ENCODE assay signal across 13 cellular contexts in genomic region chr17:37492167-37492566, GRCh38. TPM values are rescaled to one million over a fixed set of nuclear protein-coding genes. Genes with fewer than 3 reads are reported as not detected.
DNase-seq lines count a peak whose midpoint lies in the region; ATAC-seq, FAIRE-seq and TF ChIP-seq lines count a peak whose summit lies in the region.
"Had no signal": no experiment of that assay in that cellular context is flagged by ENCODE, and none has a peak within 500 bp of the region (broad histone marks: within the 10 kb centered on the region; RNA-seq: fewer than 3 reads in every experiment).

No MANE protein-coding gene starts in this region.

- POLR2A ChIA-PET in HEK293T (lab: Yijun Ruan, JAX), result interaction anchor here (0.8 kb wide), 1 partner anchor 85 kb away, joined by 3 read pairs; no protein-coding TSS in a partner anchor

- no peaks in the 10 kb centered on the region for H3K36me3 ChIP-seq in astrocyte (ENCODE audit: insufficient read depth, low read length)
- no peaks in the 10 kb centered on the region for H3K36me3 ChIP-seq in right lobe of liver
- no peaks in the 10 kb centered on the region for H3K36me3 ChIP-seq in vagina
- H3K36me3 ChIP-seq: stomach had no signal

- H3K9me3 ChIP-seq in astrocyte (ENCODE audit: insufficient read depth, low read depth, low read length) (no peaks in the 10 kb centered on the region), right lobe of liver (no peaks in the 10 kb centered on the region), vagina (no peaks in the 10 kb centered on the region)
- H3K9me3 ChIP-seq: stomach had no signal

- H3K27ac ChIP-seq in astrocyte (ENCODE audit: low read depth, low read length) (peak overlapping the region; percentile 96), right lobe of liver (peak overlapping the region in 2 of 3 donors; percentile 8 to 45), vagina (peak overlapping the region; percentile 93)

- H3K9ac ChIP-seq in astrocyte (ENCODE audit: low read length), result peak overlapping the region; percentile 93

- H3K79me2 ChIP-seq in astrocyte (ENCODE audit: insufficient read depth, low read length), result peaks cover 62% of the 10 kb centered on the region

- no peaks in the 10 kb centered on the region for H3K36me3 Mint-ChIP-seq in stimulated activated naive CD8-positive, alpha-beta T cell treated with anti-CD3 and anti-CD28 coated beads, Interleukin-15, Interleukin-2, amounts not matched to agents 100 ng/mL and 50 ng/mL, for 24 hours (ENCODE audit: low read depth)
- peaks cover 2% of the 10 kb centered on the region for H3K36me3 Mint-ChIP-seq in astrocyte (ENCODE audit: low read depth, unreplicated experiment)
- H3K36me3 Mint-ChIP-seq: memory B cell had no signal

- H2AFZ ChIP-seq in astrocyte (ENCODE audit: low read depth, low read length), result no peak overlapping the region

- H4K20me1 ChIP-seq in astrocyte (ENCODE audit: insufficient read depth, low read length), result peaks cover 26% of the 10 kb centered on the region

- H3K4me1 ChIP-seq in astrocyte (ENCODE audit: insufficient read depth, low read length) (peaks cover 44% of the 10 kb centered on the region), right lobe of liver (peaks cover 0 to 43% (median 10%) of the 10 kb centered on the region in 4 donors), vagina (peaks cover 45% of the 10 kb centered on the region)

- peak overlapping the region; percentile 94 for H3K4me2 ChIP-seq in astrocyte (ENCODE audit: low read length)

- WGBS in right lobe of liver (ENCODE audit: insufficient coverage, low coverage, low lambda C conversion rate, missing lambda C conversion rate), result 15% methylated on average over 4 of the region's 4 CpGs

- peak overlapping the region; percentile 66 for H3K4me3 ChIP-seq in astrocyte (ENCODE audit: insufficient read depth, low read depth, low read length)
- no peak overlapping the region for H3K4me3 ChIP-seq in right lobe of liver
- H3K4me3 ChIP-seq in vagina, result no peak overlapping the region

- peak overlapping the region; percentile 98 for H3K4me3 Mint-ChIP-seq in stimulated activated naive CD8-positive, alpha-beta T cell treated with anti-CD3 and anti-CD28 coated beads, Interleukin-15, Interleukin-2, amounts not matched to agents 100 ng/mL and 50 ng/mL, for 24 hours
- H3K4me3 Mint-ChIP-seq in astrocyte (ENCODE audit: unreplicated experiment), result peak overlapping the region; percentile 96
- H3K4me3 Mint-ChIP-seq: activated CD4-positive, alpha-beta memory T cell treated with anti-CD3 and anti-CD28 coated beads, Interleukin-2, amount 10 ng/mL, durations not matched to agents 7 days and 5 days; memory B cell had no signal

- H3K27ac Mint-ChIP-seq in stimulated activated naive CD8-positive, alpha-beta T cell treated with anti-CD3 and anti-CD28 coated beads, Interleukin-15, Interleukin-2, amounts not matched to agents 100 ng/mL and 50 ng/mL, for 24 hours, result no peak overlapping the region
- H3K27ac Mint-ChIP-seq in astrocyte (ENCODE audit: unreplicated experiment), result peak overlapping the region; percentile 99
- H3K27ac Mint-ChIP-seq: activated CD4-positive, alpha-beta memory T cell treated with anti-CD3 and anti-CD28 coated beads, Interleukin-2, amount 10 ng/mL, durations not matched to agents 7 days and 5 days; memory B cell had no signal

- intact Hi-C loops in right lobe of liver (cut with DNase I) (no loop called here), vagina (cut with DNase I) (no loop called here)

- TF ChIP-seq CTCF in astrocyte (IDR thresholded peaks at IDR 0.05; ENCODE audit: insufficient read depth, low read depth, low read length), result no peak
- TF ChIP-seq CTCF in right lobe of liver (IDR thresholded peaks at IDR 0.05), result no peak
- TF ChIP-seq CTCF in vagina (IDR thresholded peaks at IDR 0.05), result no peak

- ATAC-seq in stimulated activated naive CD8-positive, alpha-beta T cell treated with anti-CD3 and anti-CD28 coated beads, Interleukin-15, Interleukin-2, amounts not matched to agents 100 U/mL and 50 U/mL, for 24 hours, result no peak
- ATAC-seq in right lobe of liver, result no peak
- ATAC-seq in activated CD4-positive, CD25-positive, alpha-beta regulatory T cell treated with anti-CD3 and anti-CD28 coated beads, Interleukin-2, amount 50 U/mL, for 24 hours, result no peak

- H3K27me3 ChIP-seq in astrocyte (ENCODE audit: insufficient read depth, low read length), result no peaks in the 10 kb centered on the region
- no peaks in the 10 kb centered on the region for H3K27me3 ChIP-seq in right lobe of liver
- H3K27me3 ChIP-seq in vagina, result no peaks in the 10 kb centered on the region

- FAIRE-seq in astrocyte (lab: Jason Lieb, UNC), result no peak

- no peak for TF ChIP-seq POLR2A in right lobe of liver (IDR thresholded peaks at IDR 0.05)
- TF ChIP-seq POLR2A in vagina (IDR thresholded peaks at IDR 0.05), result no peak

- H3K27me3 Mint-ChIP-seq in stimulated activated naive CD8-positive, alpha-beta T cell treated with anti-CD3 and anti-CD28 coated beads, Interleukin-15, Interleukin-2, amounts not matched to agents 100 ng/mL and 50 ng/mL, for 24 hours, result no peaks in the 10 kb centered on the region
- H3K27me3 Mint-ChIP-seq in astrocyte (ENCODE audit: low read depth, unreplicated experiment), result no peaks in the 10 kb centered on the region
- H3K27me3 Mint-ChIP-seq: activated CD4-positive, alpha-beta memory T cell treated with anti-CD3 and anti-CD28 coated beads, Interleukin-2, amount 10 ng/mL, durations not matched to agents 7 days and 5 days; memory B cell had no signal

- CTCF ChIA-PET in HEK293T (lab: Yijun Ruan, JAX), result interaction anchor here (0.7 kb wide), 2 partner anchors 16 to 55 kb away, joined by 4 to 6 read pairs; no protein-coding TSS in a partner anchor

- no peaks in the 10 kb centered on the region for H3K9me3 Mint-ChIP-seq in stimulated activated naive CD8-positive, alpha-beta T cell treated with anti-CD3 and anti-CD28 coated beads, Interleukin-15, Interleukin-2, amounts not matched to agents 100 ng/mL and 50 ng/mL, for 24 hours
- H3K9me3 Mint-ChIP-seq in astrocyte (ENCODE audit: unreplicated experiment), result no peaks in the 10 kb centered on the region
- H3K9me3 Mint-ChIP-seq: activated CD4-positive, alpha-beta memory T cell treated with anti-CD3 and anti-CD28 coated beads, Interleukin-2, amount 10 ng/mL, durations not matched to agents 7 days and 5 days; memory B cell had no signal

- no peak for DNase-seq in stimulated activated naive CD8-positive, alpha-beta T cell treated with anti-CD3 and anti-CD28 coated beads, Interleukin-15, Interleukin-2, amounts not matched to agents 100 U/mL and 50 U/mL, for 24 hours
- DNase-seq in astrocyte (ENCODE audit: low read depth) (no peak), right lobe of liver (no peak), vagina (ENCODE audit: extremely low spot score in 2 of 2) (no peak), HEK293T (ENCODE audit: extremely low spot score) (no peak), NCI-H345 treated with DMSO at 0.1 percent for 48 hours (lab: John Stamatoyannopoulos, UW; ENCODE audit: unreplicated experiment) (no peak)
- DNase-seq: activated CD4-positive, alpha-beta memory T cell treated with anti-CD3 and anti-CD28 coated beads, Interleukin-2, amount 10 ng/mL, durations not matched to agents 7 days and 5 days; amygdala; NCI-H146; stomach had no signal

- H3K4me1 Mint-ChIP-seq in stimulated activated naive CD8-positive, alpha-beta T cell treated with anti-CD3 and anti-CD28 coated beads, Interleukin-15, Interleukin-2, amounts not matched to agents 100 ng/mL and 50 ng/mL, for 24 hours (ENCODE audit: low read depth), result peaks cover 55% of the 10 kb centered on the region
- H3K4me1 Mint-ChIP-seq in astrocyte (ENCODE audit: low read depth, unreplicated experiment), result peaks cover 36% of the 10 kb centered on the region

TF ChIP-seq in HEK293T, 16 proteins besides CTCF, POLR2A, EP300 and RAD21:
- no peak for TF ChIP-seq BHLHE40 (IDR thresholded peaks at IDR 0.05; ENCODE audit: borderline replicate concordance)
- TF ChIP-seq CTBP1 (IDR thresholded peaks at IDR 0.05; ENCODE audit: borderline replicate concordance), result no peak
- TF ChIP-seq, protein P1, sequence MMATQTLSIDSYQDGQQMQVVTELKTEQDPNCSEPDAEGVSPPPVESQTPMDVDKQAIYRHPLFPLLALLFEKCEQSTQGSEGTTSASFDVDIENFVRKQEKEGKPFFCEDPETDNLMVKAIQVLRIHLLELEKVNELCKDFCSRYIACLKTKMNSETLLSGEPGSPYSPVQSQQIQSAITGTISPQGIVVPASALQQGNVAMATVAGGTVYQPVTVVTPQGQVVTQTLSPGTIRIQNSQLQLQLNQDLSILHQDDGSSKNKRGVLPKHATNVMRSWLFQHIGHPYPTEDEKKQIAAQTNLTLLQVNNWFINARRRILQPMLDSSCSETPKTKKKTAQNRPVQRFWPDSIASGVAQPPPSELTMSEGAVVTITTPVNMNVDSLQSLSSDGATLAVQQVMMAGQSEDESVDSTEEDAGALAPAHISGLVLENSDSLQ (IDR thresholded peaks at IDR 0.05), result no peak
- TF ChIP-seq ELF4 (IDR thresholded peaks at IDR 0.05), result no peak
- no peak for TF ChIP-seq ARNT (IDR thresholded peaks at IDR 0.05)
- no peak for TF ChIP-seq FOXK2 (IDR thresholded peaks at IDR 0.05)

RNA-seq across cellular contexts. Expression of gene DUSP14, which starts 2.5 kb away (rescaled TPM):
- total RNA-seq in astrocyte (64.3 and 69.1 TPM in 2 replicates), right lobe of liver (10 to 100 TPM; 10.6 to 21.2 (median 13.2) TPM), vagina (19.9 TPM)

Comparison
In these comparisons a context has a peak if more than half of its experiments do, and no peak if none do; other contexts are left out.
1. H3K27ac ChIP-seq: peak in every context shown above with its lines; median percentile 96 in astrocyte; 93 in vagina; 26 in right lobe of liver.